17 cellular contexts compared by ENCODE assay signal in the genomic region with DNA sequence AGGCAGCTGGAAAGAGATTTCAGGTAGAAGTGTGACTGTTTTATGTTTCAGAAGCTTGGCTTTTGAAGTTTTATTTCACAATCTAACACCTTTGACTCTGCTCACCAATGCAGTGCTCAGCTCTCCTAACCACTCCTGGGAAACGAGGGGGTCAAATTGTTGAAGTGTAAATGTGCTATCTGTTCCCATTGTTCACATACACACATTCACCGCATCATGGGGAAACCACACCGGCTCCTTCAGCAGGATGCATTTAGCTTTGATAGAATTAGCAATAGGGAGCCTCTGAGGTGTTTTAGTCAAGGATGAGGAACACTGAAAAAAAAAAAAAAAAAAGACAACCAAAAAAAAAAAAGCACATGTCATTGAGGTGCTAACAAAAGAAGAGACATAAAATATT. TPM values are rescaled to one million over a fixed set of nuclear protein-coding genes. Genes with fewer than 3 reads are reported as not detected.
A peak's percentile ranks its signal among the peaks of the same experiment; 100 is the strongest.
DNase-seq lines count a peak whose midpoint lies in the region; ATAC-seq and TF ChIP-seq lines count a peak whose summit lies in the region.
"Had no signal": no experiment of that assay in that cellular context is flagged by ENCODE, and none has a peak within 500 bp of the region (broad histone marks: within the 10 kb centered on the region; RNA-seq: fewer than 3 reads in every experiment).

No MANE protein-coding gene starts in this region.

- ATAC-seq in GM23338 (peak; percentile 88), GM19397 (IDR thresholded peaks at IDR 0.05; ENCODE audit: unreplicated experiment) (no peak)
- no peak for ATAC-seq in activated CD4-positive, alpha-beta T cell treated with anti-CD3 and anti-CD28 coated beads for 36 hours
- ATAC-seq: A549, HepG2 had no signal

- TF ChIP-seq CTCF in GM23338 (conservative IDR thresholded peaks at IDR 0.05; ENCODE audit: low read depth in 2 of 2) (no peak), endodermal cell (conservative IDR thresholded peaks at IDR 0.05) (no peak)

- CTCF ChIA-PET in activated CD4-positive, alpha-beta T cell treated with anti-CD3 and anti-CD28 coated beads for 36 hours (lab: Charles Lee): no interaction called here

- H3K4me1 Mint-ChIP-seq in GM23338 (peaks cover 10% of the 10 kb centered on the region; the same call in 2 of the 3 replicates), endodermal cell (peaks cover 13% of the 10 kb centered on the region)
- no peaks in the 10 kb centered on the region for H3K4me1 Mint-ChIP-seq in activated CD4-positive, alpha-beta T cell treated with anti-CD3 and anti-CD28 coated beads for 36 hours
- H3K4me1 Mint-ChIP-seq: IgD-negative memory B cell had no signal

- WGBS in endodermal cell (ENCODE audit: insufficient coverage in 1 of 2, insufficient read length in 1 of 2), 2 experiments: no CpG with 5 or more reads among the region's 3 CpGs

- H3K4me1 ChIP-seq in GM23338 (ENCODE audit: insufficient read depth): peaks cover 5% of the 10 kb centered on the region
- no peaks in the 10 kb centered on the region for H3K4me1 ChIP-seq in NT2/D1 (ENCODE audit: insufficient read depth, insufficient read length)
- H3K4me1 ChIP-seq in endodermal cell (ENCODE audit: control insufficient read depth, insufficient read depth, low read length): peaks cover 4% of the 10 kb centered on the region
- H3K4me1 ChIP-seq: A549, Caco-2 had no signal

- H4K20me1 ChIP-seq in GM23338 (replicated peaks; ENCODE audit: insufficient read depth): no peaks in the 10 kb centered on the region

- H3K4me3 Mint-ChIP-seq in GM23338: no peak overlapping the region
- no peak overlapping the region for H3K4me3 Mint-ChIP-seq in endodermal cell
- no peak overlapping the region for H3K4me3 Mint-ChIP-seq in activated CD4-positive, alpha-beta T cell treated with anti-CD3 and anti-CD28 coated beads for 36 hours
- H3K4me3 Mint-ChIP-seq: CD4-positive, alpha-beta T cell; IgD-negative memory B cell had no signal

- H3K9me2 ChIP-seq in GM23338 (ENCODE audit: insufficient read depth): no peaks in the 10 kb centered on the region; the same call in 1 of the 2 replicates

- no peaks in the 10 kb centered on the region for H3K36me3 Mint-ChIP-seq in GM23338 (ENCODE audit: low read depth)
- H3K36me3 Mint-ChIP-seq in endodermal cell (ENCODE audit: low read depth): no peaks in the 10 kb centered on the region
- no peaks in the 10 kb centered on the region for H3K36me3 Mint-ChIP-seq in activated CD4-positive, alpha-beta T cell treated with anti-CD3 and anti-CD28 coated beads for 36 hours (ENCODE audit: low read depth)
- H3K36me3 Mint-ChIP-seq: IgD-negative memory B cell had no signal

- no peaks in the 10 kb centered on the region for H3K79me2 ChIP-seq in GM23338 (replicated peaks; ENCODE audit: insufficient read depth)

- no peak overlapping the region for H3K4me3 ChIP-seq in GM23338
- H3K4me3 ChIP-seq in NT2/D1 (ENCODE audit: insufficient read length, low read depth): no peak overlapping the region
- peak overlapping the region; percentile 48 for H3K4me3 ChIP-seq in endodermal cell (ENCODE audit: low read length)
- H3K4me3 ChIP-seq: A549 had no signal

- no peak overlapping the region for H3K9ac ChIP-seq in NT2/D1 (ENCODE audit: insufficient read length, low read depth)
- no peak overlapping the region for H3K9ac ChIP-seq in endodermal cell (ENCODE audit: extremely low read depth, low read length, poor library complexity, severe bottlenecking)

- H3K36me3 ChIP-seq in GM23338 (ENCODE audit: insufficient read depth): no peaks in the 10 kb centered on the region
- H3K36me3 ChIP-seq in NT2/D1 (ENCODE audit: insufficient read depth, insufficient read length, low read length): no peaks in the 10 kb centered on the region
- no peaks in the 10 kb centered on the region for H3K36me3 ChIP-seq in endodermal cell (ENCODE audit: control insufficient read depth, insufficient read depth, low read length)

- intact Hi-C loops in activated CD4-positive, alpha-beta T cell treated with anti-CD3 and anti-CD28 coated beads for 36 hours (cut with DNase I, micrococcal nuclease): loop anchor here in 1 of 2 experiments (10.0 kb wide), 1 partner anchor 84 kb away; no protein-coding TSS in a partner anchor

- H3K9me3 ChIP-seq in NT2/D1 (ENCODE audit: insufficient read depth, low read length) (no peaks in the 10 kb centered on the region), endodermal cell (ENCODE audit: control insufficient read depth, low read length) (peaks cover 6% of the 10 kb centered on the region)
- H3K9me3 ChIP-seq: A549, Caco-2 had no signal

- H3K27me3 ChIP-seq in GM23338 (ENCODE audit: insufficient read depth) (no peaks in the 10 kb centered on the region), NT2/D1 (ENCODE audit: insufficient read depth, insufficient read length) (no peaks in the 10 kb centered on the region), endodermal cell (ENCODE audit: control insufficient read depth, insufficient read depth, low read length, poor library complexity, severe bottlenecking) (no peaks in the 10 kb centered on the region)

- POLR2A ChIA-PET in activated CD4-positive, alpha-beta T cell treated with anti-CD3 and anti-CD28 coated beads for 36 hours (lab: Charles Lee): no interaction called here

- DNase-seq in GM23338 (ENCODE audit: low spot score) (no peak), NT2/D1 (ENCODE audit: low read depth, low spot score) (peak; percentile 6), endodermal cell (peak; percentile 76), iPS-NIHi11 (ENCODE audit: low spot score) (peak; percentile 12), NOMO-1 (lab: John Stamatoyannopoulos, UW; ENCODE audit: unreplicated experiment in 2 of 2) (no peak), HCEC 1CT (no peak)
- DNase-seq in activated CD4-positive, alpha-beta T cell treated with anti-CD3 and anti-CD28 coated beads for 36 hours: no peak
- DNase-seq: AML-193; Caco-2; CD4-positive, alpha-beta T cell had no signal

- H3K27me3 Mint-ChIP-seq in GM23338 (ENCODE audit: insufficient read depth, low read depth, poor library complexity): peaks cover 2% of the 10 kb centered on the region
- no peaks in the 10 kb centered on the region for H3K27me3 Mint-ChIP-seq in endodermal cell (ENCODE audit: insufficient read depth)
- no peaks in the 10 kb centered on the region for H3K27me3 Mint-ChIP-seq in activated CD4-positive, alpha-beta T cell treated with anti-CD3 and anti-CD28 coated beads for 36 hours
- H3K27me3 Mint-ChIP-seq: CD4-positive, alpha-beta T cell; IgD-negative memory B cell had no signal

- no peak overlapping the region for H3K27ac ChIP-seq in GM23338 (ENCODE audit: low read depth)
- H3K27ac ChIP-seq in endodermal cell (ENCODE audit: low read depth, low read length): no peak overlapping the region
- H3K27ac ChIP-seq: 22Rv1, A549, C4-2B had no signal

- H2AFZ ChIP-seq in GM23338: peak overlapping the region; percentile 2; the same call in 1 of the 2 replicates

- H3K27ac Mint-ChIP-seq in GM23338 (0 out of 2 replicates have a peak overlapping the region, but pooled peaks have one; percentile 21), endodermal cell (peak overlapping the region; percentile 18)
- no peak overlapping the region for H3K27ac Mint-ChIP-seq in activated CD4-positive, alpha-beta T cell treated with anti-CD3 and anti-CD28 coated beads for 36 hours
- H3K27ac Mint-ChIP-seq: CD4-positive, alpha-beta T cell; IgD-negative memory B cell had no signal

- H3K9me3 Mint-ChIP-seq in GM23338 (no peaks in the 10 kb centered on the region; the same call in 1 of the 3 replicates), endodermal cell (no peaks in the 10 kb centered on the region)
- H3K9me3 Mint-ChIP-seq in activated CD4-positive, alpha-beta T cell treated with anti-CD3 and anti-CD28 coated beads for 36 hours (ENCODE audit: low read depth): peaks cover 2% of the 10 kb centered on the region
- H3K9me3 Mint-ChIP-seq: CD4-positive, alpha-beta T cell had no signal

- H3F3A ChIP-seq in GM23338 (replicated peaks; ENCODE audit: low read depth): no peaks in the 10 kb centered on the region

- no peak overlapping the region for H3K4me2 ChIP-seq in GM23338
- H3K4me2 ChIP-seq: A549 had no signal

TF ChIP-seq in GM23338, 12 proteins besides CTCF, POLR2A, EP300 and RAD21 (continues in another document):
- TF ChIP-seq POLR2AphosphoS5 (IDR thresholded peaks at IDR 0.05; ENCODE audit: low read depth) (no peak), STAT1 (IDR thresholded peaks at IDR 0.05; ENCODE audit: unreplicated experiment) (no peak), EZH2phosphoT487 (IDR thresholded peaks at IDR 0.05; ENCODE audit: unreplicated experiment) (no peak), JUNB (IDR thresholded peaks at IDR 0.05; ENCODE audit: unreplicated experiment) (no peak), CREB1 (CRISPR knock-in tag; IDR thresholded peaks at IDR 0.05; ENCODE audit: low read depth) (no peak), EZH2 (IDR thresholded peaks at IDR 0.05; ENCODE audit: low read depth, unreplicated experiment) (no peak), ZNF114 (CRISPR knock-in tag; IDR thresholded peaks at IDR 0.05) (no peak), NANOG (IDR thresholded peaks at IDR 0.05; ENCODE audit: borderline replicate concordance) (no peak)

RNA-seq across cellular contexts. Expression of gene DLGAP1, which starts 13.4 kb away (rescaled TPM):
- 48.5 and 59.5 TPM in 2 replicates for total RNA-seq in GM23338 (2014; rRNA removed; shearing (Covaris generic))
- 13.6 and 17.0 TPM in 2 replicates for polyA plus RNA-seq in GM23338 (2016; fragmentation: Nextera tagmentation; extraction: Ambion mirVana)
- 10 to 100 TPM; 11.5 to 21.5 TPM for total RNA-seq in endodermal cell
- 8.7 TPM for polyA plus RNA-seq in endodermal cell (2013, experiment 1 of 2)
- 10.0 TPM for polyA plus RNA-seq in endodermal cell (2013, experiment 2 of 2)
- under 1 TPM in 1 of 2 experiments, not detected in 1; 0.14 TPM for total RNA-seq in activated CD4-positive, alpha-beta T cell treated with anti-CD3 and anti-CD28 coated beads for 36 hours
- total RNA-seq: H4, HepG2 had no signal
- polyA plus RNA-seq: IgD-negative memory B cell had no signal

Comparison
In these comparisons a context has a peak if more than half of its experiments do, and no peak if none do; other contexts are left out.
1. DNase-seq: peak in NT2/D1 (single experiment), endodermal cell (single experiment) and iPS-NIHi11 (single experiment); none in GM23338 (single experiment), NOMO-1 (0 of 2), activated CD4-positive, alpha-beta T cell treated with anti-CD3 and anti-CD28 coated beads for 36 hours (single experiment) and HCEC 1CT (single experiment).
2. RNA of gene DLGAP1, which starts 13.4 kb away (total RNA-seq): 48.5 to 59.5 TPM in GM23338 and 11.5 to 21.5 TPM in endodermal cell; 0.14 TPM in activated CD4-positive, alpha-beta T cell treated with anti-CD3 and anti-CD28 coated beads for 36 hours; every median in the first group is over 10 times any median in the second.